In genomic region chr14:102255401-102256190, GRCh38 we compare ENCODE assay signal across 14 cellular contexts. TPM values are rescaled to one million over a fixed set of nuclear protein-coding genes. Genes with fewer than 3 reads are reported as not detected.
DNase-seq lines count a peak whose midpoint lies in the region; ATAC-seq and TF ChIP-seq lines count a peak whose summit lies in the region.
"Had no signal": no experiment of that assay in that cellular context is flagged by ENCODE, and none has a peak within 500 bp of the region (broad histone marks: within the 10 kb centered on the region; RNA-seq: fewer than 3 reads in every experiment).

No MANE protein-coding gene starts in this region.

- no peaks in the 10 kb centered on the region for H3K9me3 Mint-ChIP-seq in chondrocyte (ENCODE audit: low read depth)
- H3K9me3 Mint-ChIP-seq in activated CD4-positive, alpha-beta memory T cell treated with anti-CD3 and anti-CD28 coated beads for 36 hours, result no peaks in the 10 kb centered on the region

- WGBS in hepatocyte (ENCODE audit: low lambda C conversion rate, missing lambda C conversion rate), result 77% methylated on average over 9 of the region's 9 CpGs
- WGBS in upper lobe of left lung, 2 donors, result 75 to 80% methylated on average over 9 of the region's 9 CpGs
- WGBS in testis, 2 donors, result 58 to 67% methylated on average over 9 of the region's 9 CpGs

- H3K4me3 ChIP-seq in hepatocyte, result no peak overlapping the region
- H3K4me3 ChIP-seq in upper lobe of left lung, result no peak overlapping the region
- H3K4me3 ChIP-seq in testis, result no peak overlapping the region
- H3K4me3 ChIP-seq: right lobe of liver, suprapubic skin had no signal

- TF ChIP-seq POLR2A in upper lobe of left lung (IDR thresholded peaks at IDR 0.05) (no peak), testis (IDR thresholded peaks at IDR 0.05) (no peak)

- H3K4me1 ChIP-seq in hepatocyte (ENCODE audit: insufficient read depth) (no peaks in the 10 kb centered on the region), upper lobe of left lung (no peaks in the 10 kb centered on the region), testis (no peaks in the 10 kb centered on the region)
- H3K4me1 ChIP-seq: right lobe of liver had no signal

- H3K9me2 ChIP-seq in hepatocyte (replicated peaks; ENCODE audit: insufficient read depth), result no peaks in the 10 kb centered on the region

- H3K27ac ChIP-seq in hepatocyte (peak overlapping the region; percentile 28), upper lobe of left lung (peak overlapping the region; percentile 24 to 56 (median 40)), testis (peak overlapping the region in 1 of 2 donors; percentile 76)
- H3K27ac ChIP-seq: right lobe of liver, suprapubic skin had no signal

- CTCF ChIA-PET in activated CD4-positive, alpha-beta memory T cell treated with anti-CD3 and anti-CD28 coated beads for 36 hours (lab: Charles Lee), result no interaction called here

- H3K36me3 Mint-ChIP-seq in chondrocyte (ENCODE audit: low read depth), result no peaks in the 10 kb centered on the region
- no peaks in the 10 kb centered on the region for H3K36me3 Mint-ChIP-seq in activated CD4-positive, alpha-beta memory T cell treated with anti-CD3 and anti-CD28 coated beads for 36 hours

- H3K79me2 ChIP-seq in hepatocyte, result no peaks in the 10 kb centered on the region

- no peaks in the 10 kb centered on the region for H4K20me1 ChIP-seq in hepatocyte (ENCODE audit: insufficient read depth, poor library complexity, severe bottlenecking)

- ATAC-seq in upper lobe of left lung (ENCODE audit: low FRiP score in 2 of 2), result peak in 1 of 2 donors; percentile 89
- no peak for ATAC-seq in HG03097 (IDR thresholded peaks at IDR 0.05; ENCODE audit: low FRiP score, unreplicated experiment)
- ATAC-seq: right lobe of liver had no signal

- no peaks in the 10 kb centered on the region for H3K9me3 ChIP-seq in hepatocyte (ENCODE audit: low read depth)
- no peaks in the 10 kb centered on the region for H3K9me3 ChIP-seq in upper lobe of left lung
- H3K9me3 ChIP-seq in testis, result no peaks in the 10 kb centered on the region
- H3K9me3 ChIP-seq: right lobe of liver, suprapubic skin had no signal

- intact Hi-C loops in activated CD4-positive, alpha-beta memory T cell treated with anti-CD3 and anti-CD28 coated beads for 36 hours (cut with micrococcal nuclease), result no loop called here
- intact Hi-C loops in testis (cut with DNase I; ENCODE audit: low total_unique reads), result no loop called here

- H3K4me3 Mint-ChIP-seq in chondrocyte (ENCODE audit: unreplicated experiment), result no peak overlapping the region
- no peak overlapping the region for H3K4me3 Mint-ChIP-seq in activated CD4-positive, alpha-beta memory T cell treated with anti-CD3 and anti-CD28 coated beads for 36 hours

- no peak for TF ChIP-seq CTCF in chondrocyte (IDR thresholded peaks at IDR 0.05)
- TF ChIP-seq CTCF in hepatocyte (IDR thresholded peaks at IDR 0.05; ENCODE audit: poor library complexity), result no peak
- no peak for TF ChIP-seq CTCF in upper lobe of left lung (IDR thresholded peaks at IDR 0.05)
- no peak for TF ChIP-seq CTCF in testis (IDR thresholded peaks at IDR 0.05)

- peak; percentile 66 for DNase-seq in LHCN-M2 (ENCODE audit: low read depth)
- DNase-seq in chondrocyte (ENCODE audit: low spot score), result no peak
- no peak for DNase-seq in hepatocyte (ENCODE audit: low spot score)
- no peak for DNase-seq in upper lobe of left lung
- DNase-seq in activated CD4-positive, alpha-beta memory T cell treated with anti-CD3 and anti-CD28 coated beads for 36 hours, result no peak
- no peak for DNase-seq in testis
- no peak for DNase-seq in NCI-H1694 (lab: John Stamatoyannopoulos, UW)
- DNase-seq: activated CD4-positive, alpha-beta T cell treated with anti-CD3 and anti-CD28 coated beads, Interleukin-2, amount 50 U/mL, for 48 hours; activated naive CD4-positive, alpha-beta T cell treated with anti-CD3 and anti-CD28 coated beads, Interleukin-2, amount 50 U/mL, for 16 hours; mesendoderm; right lobe of liver; T-helper 2 cell had no signal

- H3K27me3 Mint-ChIP-seq in chondrocyte (ENCODE audit: low read depth), result no peaks in the 10 kb centered on the region
- H3K27me3 Mint-ChIP-seq in activated CD4-positive, alpha-beta memory T cell treated with anti-CD3 and anti-CD28 coated beads for 36 hours, result no peaks in the 10 kb centered on the region

- H3K36me3 ChIP-seq in hepatocyte (replicated peaks; ENCODE audit: insufficient read depth, low read depth) (no peaks in the 10 kb centered on the region), upper lobe of left lung (no peaks in the 10 kb centered on the region), testis (ENCODE audit: low read depth, missing control alignments) (no peaks in the 10 kb centered on the region)
- H3K36me3 ChIP-seq: right lobe of liver, suprapubic skin had no signal

- POLR2A ChIA-PET in activated CD4-positive, alpha-beta memory T cell treated with anti-CD3 and anti-CD28 coated beads for 36 hours (lab: Charles Lee), result no interaction called here

- peaks cover 6% of the 10 kb centered on the region for H3K4me1 Mint-ChIP-seq in chondrocyte (ENCODE audit: low read depth)
- H3K4me1 Mint-ChIP-seq in activated CD4-positive, alpha-beta memory T cell treated with anti-CD3 and anti-CD28 coated beads for 36 hours (ENCODE audit: low read depth), result no peaks in the 10 kb centered on the region

- no peak overlapping the region for H3K4me2 ChIP-seq in hepatocyte

- TF ChIP-seq EP300 in upper lobe of left lung (IDR thresholded peaks at IDR 0.05), result no peak

- H2AFZ ChIP-seq in hepatocyte, result no peak overlapping the region

- peak overlapping the region; percentile 69 for H3K27ac Mint-ChIP-seq in chondrocyte (ENCODE audit: unreplicated experiment)
- H3K27ac Mint-ChIP-seq in activated CD4-positive, alpha-beta memory T cell treated with anti-CD3 and anti-CD28 coated beads for 36 hours, result no peak overlapping the region

- H3K27me3 ChIP-seq in hepatocyte, result no peaks in the 10 kb centered on the region
- H3K27me3 ChIP-seq in upper lobe of left lung, result no peaks in the 10 kb centered on the region
- H3K27me3 ChIP-seq in testis, result no peaks in the 10 kb centered on the region
- H3K27me3 ChIP-seq: right lobe of liver, suprapubic skin had no signal

RNA-seq across cellular contexts. Expression of gene MOK, which starts 49.4 kb away (rescaled TPM):
- total RNA-seq in LHCN-M2 (2014; rRNA removed) (33.9 and 37.6 TPM in 2 replicates), chondrocyte (3.8 to 10.1 TPM (median 4.5 TPM) in 3 replicates), hepatocyte (8.3 and 9.3 TPM in 2 replicates), upper lobe of left lung (10 to 100 TPM in 5 of 6 donors, 1 to 10 TPM in 1; 8.8 to 66.0 (median 29.4) TPM), testis (100 to 1,000 TPM; 157 to 188 TPM)
- 49.4 TPM for polyA plus RNA-seq in LHCN-M2 (2012)
- polyA plus RNA-seq in hepatocyte (8.8 and 13.5 TPM in 2 replicates), testis (ENCODE audit: insufficient read depth, low read depth, low replicate concordance) (171 TPM)
- 1 to 10 TPM; 2.7 TPM for total RNA-seq in activated CD4-positive, alpha-beta memory T cell treated with anti-CD3 and anti-CD28 coated beads for 36 hours
